Comparison of ENCODE assay signal across 32 cellular contexts in the genomic region with DNA sequence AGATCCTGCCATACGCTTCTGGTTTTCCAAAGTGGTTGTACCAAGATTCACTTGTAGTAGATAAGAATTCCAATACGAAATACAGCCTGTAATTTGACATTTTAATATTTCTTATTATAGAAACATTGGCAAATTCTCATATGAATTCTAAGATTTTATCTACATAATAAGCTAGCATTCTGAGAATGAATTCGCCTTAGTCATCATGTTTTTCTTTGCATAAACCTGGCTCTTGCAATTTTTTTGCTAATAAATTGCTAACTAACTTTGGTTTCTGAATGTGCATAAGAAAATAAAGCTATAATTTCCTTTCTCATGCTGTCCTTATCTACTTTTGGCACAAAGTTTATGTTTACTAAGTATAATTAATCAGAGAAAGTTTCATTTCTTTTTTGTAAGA.
"Had no signal": no experiment of that assay in that cellular context is flagged by ENCODE, and none has a peak within 500 bp of the region (broad histone marks: within the 10 kb centered on the region; RNA-seq: fewer than 3 reads in every experiment).

No MANE protein-coding gene starts in this region.

- H3K9me3 ChIP-seq: body of pancreas, breast epithelium had no signal

- H3K4me1 ChIP-seq: breast epithelium had no signal

- H3K4me3 ChIP-seq: body of pancreas, breast epithelium had no signal

- H3K36me3 ChIP-seq: brain microvascular endothelial cell, breast epithelium had no signal

- ATAC-seq: activated CD8-positive, alpha-beta T cell treated with anti-CD3 and anti-CD28 coated beads for 36 hours; activated naive CD8-positive, alpha-beta T cell treated with anti-CD3 and anti-CD28 coated beads, Interleukin-2, amount 50 U/mL, for 24 hours; activated T-cell treated with anti-CD3 and anti-CD28 coated beads, Interleukin-2, amount 50 U/mL, for 4 hours; activated T-cell treated with anti-CD3 and anti-CD28 coated beads, Interleukin-2, amount 50 U/mL, for 72 hours; activated T-helper 17 cell treated with anti-CD3 and anti-CD28 coated beads, Interleukin-2, amount 50 U/mL, for 72 hours; body of pancreas had no signal

- DNase-seq: activated B cell treated with CpG ODN at 0.5 μM for 24 hours; activated CD4-positive, alpha-beta memory T cell treated with anti-CD3 and anti-CD28 coated beads for 36 hours; activated CD4-positive, alpha-beta T cell treated with anti-CD3 and anti-CD28 coated beads for 4 hours; activated CD4-positive, alpha-beta T cell treated with anti-CD3 and anti-CD28 coated beads, Interleukin-2, amount 10 ng/mL, durations not matched to agents 24 days and 14 days; activated CD4-positive, alpha-beta T cell treated with anti-CD3 and anti-CD28 coated beads, Interleukin-2, amount 50 U/mL, for 1 hour; activated CD4-positive, alpha-beta T cell treated with anti-CD3 and anti-CD28 coated beads, Interleukin-2, amount 50 U/mL, for 4 hours; activated CD4-positive, CD25-positive, alpha-beta regulatory T cell treated with anti-CD3 and anti-CD28 coated beads, Interleukin-2, amount 50 U/mL, for 72 hours; activated CD8-positive, alpha-beta memory T cell treated with anti-CD3 and anti-CD28 coated beads, Interleukin-2, amount 50 U/mL, for 4 hours; activated CD8-positive, alpha-beta T cell treated with anti-CD3 and anti-CD28 coated beads for 36 hours; activated effector memory CD4-positive, alpha-beta T cell treated with Interleukin-2 at 50 U/mL for 16 hours; activated gamma-delta T cell; activated naive CD4-positive, alpha-beta T cell treated with anti-CD3 and anti-CD28 coated beads, Interleukin-2, amount 10 ng/mL, durations not matched to agents 7 days and 5 days; activated naive CD4-positive, alpha-beta T cell treated with Interleukin-2 at 50 U/mL for 16 hours; activated naive CD8-positive, alpha-beta T cell treated with anti-CD3 and anti-CD28 coated beads, Interleukin-2, amount 10 ng/mL, durations not matched to agents 7 days and 5 days; activated naive CD8-positive, alpha-beta T cell treated with anti-CD3 and anti-CD28 coated beads, Interleukin-2, amount 50 U/mL, for 24 hours; activated T-cell treated with anti-CD3 and anti-CD28 coated beads for 4 hours; activated T-cell treated with anti-CD3 and anti-CD28 coated beads, Interleukin-2, amount 50 U/mL, for 1 hour; activated T-cell treated with anti-CD3 and anti-CD28 coated beads, Interleukin-2, amount 50 U/mL, for 4 hours; activated T-cell treated with anti-CD3 and anti-CD28 coated beads, Interleukin-2, amount 50 U/mL, for 72 hours; amygdala; anterior cingulate cortex; body of pancreas; brain microvascular endothelial cell; central memory CD4-positive, alpha-beta T cell; T-helper 1 cell; T-helper 2 cell; T-helper 9 cell had no signal

- H3K27me3 ChIP-seq: body of pancreas, brain microvascular endothelial cell, breast epithelium had no signal

- FAIRE-seq: astrocyte, TTC549 had no signal

- H3K27ac ChIP-seq: body of pancreas, brain microvascular endothelial cell, breast epithelium, VCaP had no signal
